17 cellular contexts compared by ENCODE assay signal in genomic region chr2:194567661-194568017, GRCh38.
DNase-seq lines count a peak whose midpoint lies in the region; ATAC-seq and TF ChIP-seq lines count a peak whose summit lies in the region.
"Had no signal": no experiment of that assay in that cellular context is flagged by ENCODE, and none has a peak within 500 bp of the region (broad histone marks: within the 10 kb centered on the region; RNA-seq: fewer than 3 reads in every experiment).

No MANE protein-coding gene starts in this region.

- H3K4me1 Mint-ChIP-seq in neural progenitor cell (peaks cover 11% of the 10 kb centered on the region), osteocyte (ENCODE audit: unreplicated experiment) (no peaks in the 10 kb centered on the region)
- H3K4me1 Mint-ChIP-seq: CD4-positive, CD25-positive, alpha-beta regulatory T cell had no signal

- no peak overlapping the region for H3K9ac ChIP-seq in neural progenitor cell

- DNase-seq in neural progenitor cell (ENCODE audit: low spot score) (no peak), osteocyte (ENCODE audit: extremely low spot score, unreplicated experiment) (no peak), cerebellum (ENCODE audit: low spot score) (no peak), kidney glomerular epithelial cell (lab: John Stamatoyannopoulos, UW) (no peak)
- DNase-seq: activated naive CD4-positive, alpha-beta T cell treated with anti-CD3 and anti-CD28 coated beads for 36 hours; body of pancreas; CD4-positive, CD25-positive, alpha-beta regulatory T cell; midbrain; NCI-H226; occipital lobe; PC-3; substantia nigra had no signal

- no peaks in the 10 kb centered on the region for H3K27me3 ChIP-seq in neural progenitor cell
- H3K27me3 ChIP-seq: body of pancreas had no signal

- H3K79me2 ChIP-seq in neural progenitor cell (ENCODE audit: low read depth): no peaks in the 10 kb centered on the region

- H3K27ac Mint-ChIP-seq in neural progenitor cell: no peak overlapping the region
- no peak overlapping the region for H3K27ac Mint-ChIP-seq in osteocyte (ENCODE audit: unreplicated experiment)
- H3K27ac Mint-ChIP-seq: activated naive CD4-positive, alpha-beta T cell treated with anti-CD3 and anti-CD28 coated beads for 36 hours; CD4-positive, CD25-positive, alpha-beta regulatory T cell had no signal

- H3K4me3 ChIP-seq in neural progenitor cell: no peak overlapping the region
- H3K4me3 ChIP-seq: body of pancreas had no signal

- no peaks in the 10 kb centered on the region for H3K9me3 Mint-ChIP-seq in neural progenitor cell
- no peaks in the 10 kb centered on the region for H3K9me3 Mint-ChIP-seq in osteocyte (ENCODE audit: unreplicated experiment)
- H3K9me3 Mint-ChIP-seq: activated naive CD4-positive, alpha-beta T cell treated with anti-CD3 and anti-CD28 coated beads for 36 hours had no signal

- H4K20me1 ChIP-seq in neural progenitor cell (ENCODE audit: low read depth): no peaks in the 10 kb centered on the region

- H3K27ac ChIP-seq in neural progenitor cell: peak overlapping the region; percentile 25
- H3K27ac ChIP-seq: body of pancreas had no signal

- no peaks in the 10 kb centered on the region for H3K9me3 ChIP-seq in neural progenitor cell (ENCODE audit: low read depth)
- H3K9me3 ChIP-seq: body of pancreas had no signal

- H3K27me3 Mint-ChIP-seq in neural progenitor cell (ENCODE audit: insufficient read depth, low read depth) (no peaks in the 10 kb centered on the region), osteocyte (ENCODE audit: unreplicated experiment) (no peaks in the 10 kb centered on the region)
- H3K27me3 Mint-ChIP-seq: CD4-positive, CD25-positive, alpha-beta regulatory T cell had no signal

- peaks cover 4% of the 10 kb centered on the region for H3K4me1 ChIP-seq in neural progenitor cell
- H3K4me1 ChIP-seq: body of pancreas had no signal

- no peak overlapping the region for H3K4me3 Mint-ChIP-seq in neural progenitor cell
- H3K4me3 Mint-ChIP-seq in osteocyte (ENCODE audit: unreplicated experiment): no peak overlapping the region
- H3K4me3 Mint-ChIP-seq: activated naive CD4-positive, alpha-beta T cell treated with anti-CD3 and anti-CD28 coated beads for 36 hours; CD4-positive, CD25-positive, alpha-beta regulatory T cell had no signal

- H2AFZ ChIP-seq in neural progenitor cell (replicated peaks): no peak overlapping the region

- H3K36me3 Mint-ChIP-seq in neural progenitor cell (no peaks in the 10 kb centered on the region), osteocyte (ENCODE audit: unreplicated experiment) (no peaks in the 10 kb centered on the region)
- H3K36me3 Mint-ChIP-seq: CD4-positive, CD25-positive, alpha-beta regulatory T cell had no signal

- TF ChIP-seq CTCF in neural progenitor cell (IDR thresholded peaks at IDR 0.05): no peak
- no peak for TF ChIP-seq CTCF in osteocyte (IDR thresholded peaks at IDR 0.05)

- no peaks in the 10 kb centered on the region for H3K36me3 ChIP-seq in neural progenitor cell

- no peaks in the 10 kb centered on the region for H3F3A ChIP-seq in neural progenitor cell (ENCODE audit: low read depth)

- no peak overlapping the region for H3K4me2 ChIP-seq in neural progenitor cell

- ATAC-seq in GM19328 (IDR thresholded peaks at IDR 0.05; ENCODE audit: unreplicated experiment): peak; percentile 39
- peak; percentile 50 for ATAC-seq in GM21825 (IDR thresholded peaks at IDR 0.05; ENCODE audit: unreplicated experiment)
- ATAC-seq in HG03097 (IDR thresholded peaks at IDR 0.05; ENCODE audit: low FRiP score, unreplicated experiment): peak; percentile 62
- ATAC-seq: body of pancreas, HCT116, SK-N-SH treated with all-trans-retinoic acid at 6 μM for 48 hours had no signal
